In the genomic region with DNA sequence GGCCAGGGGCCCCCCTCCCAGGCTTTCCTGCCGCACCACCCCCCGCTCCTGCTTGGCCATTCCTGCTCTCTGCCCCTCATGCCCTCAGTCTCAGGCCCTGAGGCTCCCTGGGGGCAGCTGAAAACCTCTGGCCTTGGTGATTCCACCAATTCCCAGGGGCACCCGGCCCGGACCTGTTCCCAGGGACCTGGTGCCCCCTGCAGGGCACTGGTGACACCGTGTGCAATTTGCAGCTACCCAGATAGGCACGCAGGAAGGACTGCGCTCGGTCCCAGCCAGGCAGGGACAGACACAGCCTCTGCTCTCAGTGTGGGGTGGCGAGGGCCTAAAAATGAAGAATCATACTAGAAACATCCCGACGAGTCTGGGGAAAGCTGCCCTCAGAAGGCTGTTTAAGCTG, we compare ENCODE assay signal across 1 cellular context.
TF ChIP-seq lines count a peak whose summit lies in the region.

No MANE protein-coding gene starts in this region.

TF ChIP-seq in GM23338, 12 proteins besides CTCF, POLR2A, EP300 and RAD21 (continued from another document):
- TF ChIP-seq, protein P1, sequence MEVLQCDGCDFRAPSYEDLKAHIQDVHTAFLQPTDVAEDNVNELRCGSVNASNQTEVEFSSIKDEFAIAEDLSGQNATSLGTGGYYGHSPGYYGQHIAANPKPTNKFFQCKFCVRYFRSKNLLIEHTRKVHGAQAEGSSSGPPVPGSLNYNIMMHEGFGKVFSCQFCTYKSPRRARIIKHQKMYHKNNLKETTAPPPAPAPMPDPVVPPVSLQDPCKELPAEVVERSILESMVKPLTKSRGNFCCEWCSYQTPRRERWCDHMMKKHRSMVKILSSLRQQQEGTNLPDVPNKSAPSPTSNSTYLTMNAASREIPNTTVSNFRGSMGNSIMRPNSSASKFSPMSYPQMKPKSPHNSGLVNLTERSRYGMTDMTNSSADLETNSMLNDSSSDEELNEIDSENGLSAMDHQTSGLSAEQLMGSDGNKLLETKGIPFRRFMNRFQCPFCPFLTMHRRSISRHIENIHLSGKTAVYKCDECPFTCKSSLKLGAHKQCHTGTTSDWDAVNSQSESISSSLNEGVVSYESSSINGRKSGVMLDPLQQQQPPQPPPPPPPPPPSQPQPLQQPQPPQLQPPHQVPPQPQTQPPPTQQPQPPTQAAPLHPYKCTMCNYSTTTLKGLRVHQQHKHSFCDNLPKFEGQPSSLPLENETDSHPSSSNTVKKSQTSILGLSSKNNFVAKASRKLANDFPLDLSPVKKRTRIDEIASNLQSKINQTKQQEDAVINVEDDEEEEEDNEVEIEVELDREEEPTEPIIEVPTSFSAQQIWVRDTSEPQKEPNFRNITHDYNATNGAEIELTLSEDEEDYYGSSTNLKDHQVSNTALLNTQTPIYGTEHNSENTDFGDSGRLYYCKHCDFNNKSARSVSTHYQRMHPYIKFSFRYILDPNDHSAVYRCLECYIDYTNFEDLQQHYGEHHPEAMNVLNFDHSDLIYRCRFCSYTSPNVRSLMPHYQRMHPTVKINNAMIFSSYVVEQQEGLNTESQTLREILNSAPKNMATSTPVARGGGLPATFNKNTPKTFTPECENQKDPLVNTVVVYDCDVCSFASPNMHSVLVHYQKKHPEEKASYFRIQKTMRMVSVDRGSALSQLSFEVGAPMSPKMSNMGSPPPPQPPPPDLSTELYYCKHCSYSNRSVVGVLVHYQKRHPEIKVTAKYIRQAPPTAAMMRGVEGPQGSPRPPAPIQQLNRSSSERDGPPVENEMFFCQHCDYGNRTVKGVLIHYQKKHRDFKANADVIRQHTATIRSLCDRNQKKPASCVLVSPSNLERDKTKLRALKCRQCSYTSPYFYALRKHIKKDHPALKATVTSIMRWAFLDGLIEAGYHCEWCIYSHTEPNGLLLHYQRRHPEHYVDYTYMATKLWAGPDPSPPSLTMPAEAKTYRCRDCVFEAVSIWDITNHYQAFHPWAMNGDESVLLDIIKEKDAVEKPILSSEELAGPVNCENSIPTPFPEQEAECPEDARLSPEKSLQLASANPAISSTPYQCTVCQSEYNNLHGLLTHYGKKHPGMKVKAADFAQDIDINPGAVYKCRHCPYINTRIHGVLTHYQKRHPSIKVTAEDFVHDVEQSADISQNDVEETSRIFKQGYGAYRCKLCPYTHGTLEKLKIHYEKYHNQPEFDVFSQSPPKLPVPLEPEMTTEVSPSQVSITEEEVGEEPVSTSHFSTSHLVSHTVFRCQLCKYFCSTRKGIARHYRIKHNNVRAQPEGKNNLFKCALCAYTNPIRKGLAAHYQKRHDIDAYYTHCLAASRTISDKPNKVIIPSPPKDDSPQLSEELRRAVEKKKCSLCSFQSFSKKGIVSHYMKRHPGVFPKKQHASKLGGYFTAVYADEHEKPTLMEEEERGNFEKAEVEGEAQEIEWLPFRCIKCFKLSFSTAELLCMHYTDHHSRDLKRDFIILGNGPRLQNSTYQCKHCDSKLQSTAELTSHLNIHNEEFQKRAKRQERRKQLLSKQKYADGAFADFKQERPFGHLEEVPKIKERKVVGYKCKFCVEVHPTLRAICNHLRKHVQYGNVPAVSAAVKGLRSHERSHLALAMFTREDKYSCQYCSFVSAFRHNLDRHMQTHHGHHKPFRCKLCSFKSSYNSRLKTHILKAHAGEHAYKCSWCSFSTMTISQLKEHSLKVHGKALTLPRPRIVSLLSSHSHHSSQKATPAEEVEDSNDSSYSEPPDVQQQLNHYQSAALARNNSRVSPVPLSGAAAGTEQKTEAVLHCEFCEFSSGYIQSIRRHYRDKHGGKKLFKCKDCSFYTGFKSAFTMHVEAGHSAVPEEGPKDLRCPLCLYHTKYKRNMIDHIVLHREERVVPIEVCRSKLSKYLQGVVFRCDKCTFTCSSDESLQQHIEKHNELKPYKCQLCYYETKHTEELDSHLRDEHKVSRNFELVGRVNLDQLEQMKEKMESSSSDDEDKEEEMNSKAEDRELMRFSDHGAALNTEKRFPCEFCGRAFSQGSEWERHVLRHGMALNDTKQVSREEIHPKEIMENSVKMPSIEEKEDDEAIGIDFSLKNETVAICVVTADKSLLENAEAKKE (CRISPR knock-in tag; IDR thresholded peaks at IDR 0.05) = no peak
- TF ChIP-seq NANOG (IDR thresholded peaks at IDR 0.05; ENCODE audit: borderline replicate concordance) = no peak
- TF ChIP-seq, protein P2, sequence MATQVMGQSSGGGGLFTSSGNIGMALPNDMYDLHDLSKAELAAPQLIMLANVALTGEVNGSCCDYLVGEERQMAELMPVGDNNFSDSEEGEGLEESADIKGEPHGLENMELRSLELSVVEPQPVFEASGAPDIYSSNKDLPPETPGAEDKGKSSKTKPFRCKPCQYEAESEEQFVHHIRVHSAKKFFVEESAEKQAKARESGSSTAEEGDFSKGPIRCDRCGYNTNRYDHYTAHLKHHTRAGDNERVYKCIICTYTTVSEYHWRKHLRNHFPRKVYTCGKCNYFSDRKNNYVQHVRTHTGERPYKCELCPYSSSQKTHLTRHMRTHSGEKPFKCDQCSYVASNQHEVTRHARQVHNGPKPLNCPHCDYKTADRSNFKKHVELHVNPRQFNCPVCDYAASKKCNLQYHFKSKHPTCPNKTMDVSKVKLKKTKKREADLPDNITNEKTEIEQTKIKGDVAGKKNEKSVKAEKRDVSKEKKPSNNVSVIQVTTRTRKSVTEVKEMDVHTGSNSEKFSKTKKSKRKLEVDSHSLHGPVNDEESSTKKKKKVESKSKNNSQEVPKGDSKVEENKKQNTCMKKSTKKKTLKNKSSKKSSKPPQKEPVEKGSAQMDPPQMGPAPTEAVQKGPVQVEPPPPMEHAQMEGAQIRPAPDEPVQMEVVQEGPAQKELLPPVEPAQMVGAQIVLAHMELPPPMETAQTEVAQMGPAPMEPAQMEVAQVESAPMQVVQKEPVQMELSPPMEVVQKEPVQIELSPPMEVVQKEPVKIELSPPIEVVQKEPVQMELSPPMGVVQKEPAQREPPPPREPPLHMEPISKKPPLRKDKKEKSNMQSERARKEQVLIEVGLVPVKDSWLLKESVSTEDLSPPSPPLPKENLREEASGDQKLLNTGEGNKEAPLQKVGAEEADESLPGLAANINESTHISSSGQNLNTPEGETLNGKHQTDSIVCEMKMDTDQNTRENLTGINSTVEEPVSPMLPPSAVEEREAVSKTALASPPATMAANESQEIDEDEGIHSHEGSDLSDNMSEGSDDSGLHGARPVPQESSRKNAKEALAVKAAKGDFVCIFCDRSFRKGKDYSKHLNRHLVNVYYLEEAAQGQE (IDR thresholded peaks at IDR 0.05; ENCODE audit: unreplicated experiment) = no peak
- no peak for TF ChIP-seq POLR2AphosphoS5 (IDR thresholded peaks at IDR 0.05; ENCODE audit: low read depth)
- TF ChIP-seq EZH2phosphoT487 (IDR thresholded peaks at IDR 0.05; ENCODE audit: unreplicated experiment) = no peak
- TF ChIP-seq STAT1 (IDR thresholded peaks at IDR 0.05; ENCODE audit: unreplicated experiment) = no peak
- TF ChIP-seq JUNB (IDR thresholded peaks at IDR 0.05; ENCODE audit: unreplicated experiment) = no peak
